Comparison of ENCODE assay signal across 12 cellular contexts in the genomic region with DNA sequence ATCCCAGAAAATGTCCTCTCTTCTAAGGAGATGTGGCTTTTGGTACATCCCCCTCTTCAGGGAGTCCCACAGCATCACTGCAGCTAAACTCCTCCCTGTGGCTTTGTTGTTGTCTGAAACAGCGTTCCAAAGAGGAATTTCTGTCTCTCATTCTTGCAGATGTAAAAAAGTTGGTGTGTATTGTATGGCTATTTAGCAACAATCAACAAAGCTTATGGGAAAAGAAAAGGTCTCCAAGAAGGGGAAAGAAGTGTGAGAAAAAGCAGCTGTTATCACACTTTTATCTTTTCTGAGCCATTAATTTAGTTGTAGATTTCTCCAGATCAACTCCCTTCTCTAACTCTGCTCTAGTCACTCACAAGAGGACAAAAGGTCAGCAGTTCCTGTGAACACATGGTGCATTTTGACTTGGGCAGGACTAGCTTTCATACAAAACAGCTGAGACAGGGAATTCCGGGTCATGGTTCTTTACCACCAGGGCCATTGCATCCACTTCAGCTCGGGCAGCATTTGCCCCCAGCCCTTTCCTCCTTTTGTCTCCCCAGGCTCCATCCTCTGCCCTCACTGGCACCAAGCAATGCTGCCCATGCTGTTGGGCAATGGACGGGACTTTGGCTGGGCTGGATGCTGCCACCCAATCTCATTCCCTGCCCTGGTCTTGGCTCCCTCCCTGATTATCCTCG.
DNase-seq lines count a peak whose midpoint lies in the region; ATAC-seq, FAIRE-seq and TF ChIP-seq lines count a peak whose summit lies in the region.
"Had no signal": no experiment of that assay in that cellular context is flagged by ENCODE, and none has a peak within 500 bp of the region (broad histone marks: within the 10 kb centered on the region; RNA-seq: fewer than 3 reads in every experiment).

No MANE protein-coding gene starts in this region.

- H3K27me3 ChIP-seq in breast epithelium (no peaks in the 10 kb centered on the region), pancreas (no peaks in the 10 kb centered on the region), vagina (no peaks in the 10 kb centered on the region)
- H3K27me3 ChIP-seq: ovary had no signal

- H3K4me1 ChIP-seq in breast epithelium = peaks cover 0 to 2% of the 10 kb centered on the region in 2 donors
- peaks cover 0 to 4% (median 2%) of the 10 kb centered on the region in 3 donors for H3K4me1 ChIP-seq in pancreas
- peaks cover 14% of the 10 kb centered on the region for H3K4me1 ChIP-seq in vagina

- intact Hi-C loops in breast epithelium (cut with DNase I; ENCODE audit: low total_unique reads) = loop anchor here (5.0 kb wide), 1 partner anchor 1248 kb away; no protein-coding TSS in a partner anchor
- intact Hi-C loops in MCF 10A (cut with micrococcal nuclease) = no loop called here
- intact Hi-C loops in pancreas (cut with DNase I) = no loop called here
- intact Hi-C loops in vagina (cut with DNase I) = no loop called here

- H3K36me3 Mint-ChIP-seq in MCF 10A (ENCODE audit: insufficient read depth, unreplicated experiment) = no peaks in the 10 kb centered on the region

- H3K4me3 ChIP-seq in breast epithelium = no peak overlapping the region
- no peak overlapping the region for H3K4me3 ChIP-seq in fibroblast of the aortic adventitia (ENCODE audit: low read depth, low read length)
- no peak overlapping the region for H3K4me3 ChIP-seq in pancreas
- no peak overlapping the region for H3K4me3 ChIP-seq in vagina
- H3K4me3 ChIP-seq: ovary had no signal

- no peak overlapping the region for H3K27ac Mint-ChIP-seq in MCF 10A (ENCODE audit: low read depth, unreplicated experiment)
- H3K27ac Mint-ChIP-seq: activated naive CD4-positive, alpha-beta T cell treated with anti-CD3 and anti-CD28 coated beads, Interleukin-2, amount 50 U/mL, for 72 hours had no signal

- POLR2A ChIA-PET in MCF 10A (lab: Yijun Ruan, JAX) = interaction anchor here (0.7 kb wide), 1 partner anchor 16 kb away, joined by 3 read pairs; no protein-coding TSS in a partner anchor

- no peaks in the 10 kb centered on the region for H3K9me3 Mint-ChIP-seq in MCF 10A (ENCODE audit: unreplicated experiment)

- no peak overlapping the region for H3K4me3 Mint-ChIP-seq in MCF 10A (ENCODE audit: unreplicated experiment)

- peak overlapping the region; percentile 50 to 63 for H3K27ac ChIP-seq in breast epithelium
- no peak overlapping the region for H3K27ac ChIP-seq in pancreas
- H3K27ac ChIP-seq in vagina = peak overlapping the region; percentile 26

- TF ChIP-seq POLR2A in breast epithelium (IDR thresholded peaks at IDR 0.05) (no peak), vagina (IDR thresholded peaks at IDR 0.05) (no peak), GM12892 (IDR thresholded peaks at IDR 0.05; ENCODE audit: low read depth, low read length) (no peak)

- CTCF ChIA-PET in MCF 10A (lab: Yijun Ruan, JAX) = interaction anchor here (0.7 kb wide), 1 partner anchor 124 kb away, joined by 3 read pairs; no protein-coding TSS in a partner anchor

- BruUV-seq in MCF 10A (replicated peaks; lab: Mats Ljungman, UMichigan) = no TSS peak

- no peaks in the 10 kb centered on the region for H3K27me3 Mint-ChIP-seq in MCF 10A (ENCODE audit: insufficient read depth, unreplicated experiment)

- ATAC-seq in pancreas = peak in 3 of 4 donors; percentile 50 to 70 (median 63)
- ATAC-seq: activated naive CD4-positive, alpha-beta T cell treated with anti-CD3 and anti-CD28 coated beads, Interleukin-2, amount 50 U/mL, for 72 hours had no signal

- H3K36me3 ChIP-seq in breast epithelium (no peaks in the 10 kb centered on the region), pancreas (no peaks in the 10 kb centered on the region), vagina (no peaks in the 10 kb centered on the region)
- H3K36me3 ChIP-seq: ovary had no signal

- FAIRE-seq in pancreas (lab: Jason Lieb, UNC) = no peak
- no peak for FAIRE-seq in GM12892 (lab: Jason Lieb, UNC)
- FAIRE-seq: keratinocyte had no signal

- no peak for DNase-seq in breast epithelium (ENCODE audit: low spot score in 2 of 2)
- DNase-seq in MCF 10A (ENCODE audit: unreplicated experiment) = no peak
- peak; percentile 82 for DNase-seq in fibroblast of the aortic adventitia (ENCODE audit: low read depth)
- DNase-seq in pancreas = no peak
- no peak for DNase-seq in vagina (ENCODE audit: extremely low spot score in 2 of 2)
- DNase-seq in NCI-H446 treated with DMSO at 0.1 percent for 48 hours (lab: John Stamatoyannopoulos, UW) = no peak
- no peak for DNase-seq in kidney glomerular epithelial cell (lab: John Stamatoyannopoulos, UW)
- DNase-seq in GM12892 (ENCODE audit: insufficient read length) = no peak
- DNase-seq: NCI-H1436 had no signal

- 35 to 38% methylated on average over 5 of the region's 5 CpGs for WGBS in pancreas, 2 donors

- H3K4me1 Mint-ChIP-seq in MCF 10A (ENCODE audit: insufficient read depth, unreplicated experiment) = no peaks in the 10 kb centered on the region

- TF ChIP-seq CTCF in breast epithelium (IDR thresholded peaks at IDR 0.05) = no peak
- TF ChIP-seq CTCF in MCF 10A (IDR thresholded peaks at IDR 0.05; ENCODE audit: unreplicated experiment) = no peak
- TF ChIP-seq CTCF in fibroblast of the aortic adventitia (IDR thresholded peaks at IDR 0.05; ENCODE audit: insufficient read depth, low read length) = no peak
- no peak for TF ChIP-seq CTCF in pancreas (IDR thresholded peaks at IDR 0.05)
- TF ChIP-seq CTCF in vagina (IDR thresholded peaks at IDR 0.05) = no peak

- no peaks in the 10 kb centered on the region for H3K9me3 ChIP-seq in breast epithelium
- no peaks in the 10 kb centered on the region for H3K9me3 ChIP-seq in pancreas
- no peaks in the 10 kb centered on the region for H3K9me3 ChIP-seq in vagina
- H3K9me3 ChIP-seq: ovary had no signal

Comparison
In these comparisons a context has a peak if more than half of its experiments do, and no peak if none do; other contexts are left out.
1. H3K27ac ChIP-seq: peak in breast epithelium (2 of 2) and vagina (single experiment); none in pancreas (0 of 4).